In the genomic region with DNA sequence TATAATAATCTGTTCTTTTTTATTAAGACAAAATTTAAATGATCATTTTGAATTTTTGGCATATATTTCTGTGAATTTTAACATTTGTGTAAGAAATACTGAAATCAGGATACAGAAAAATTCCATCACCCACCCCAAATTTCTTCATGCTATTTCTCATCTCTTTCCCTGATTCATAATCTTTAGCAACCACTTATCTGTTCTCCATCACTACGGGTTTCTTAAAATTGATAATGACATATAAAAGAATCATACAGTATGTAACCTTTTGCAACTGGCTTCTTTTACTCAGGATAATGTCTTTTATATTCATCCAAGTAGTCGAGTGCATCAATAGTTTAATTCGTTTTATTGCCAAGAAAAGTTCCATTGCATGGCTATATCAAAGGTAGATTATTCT, we compare ENCODE assay signal across 6 cellular contexts.
"Had no signal": no experiment of that assay in that cellular context is flagged by ENCODE, and none has a peak within 500 bp of the region (broad histone marks: within the 10 kb centered on the region; RNA-seq: fewer than 3 reads in every experiment).

No MANE protein-coding gene starts in this region.

- DNase-seq: IMR-90, KBM-7, KG1 had no signal

- ATAC-seq: HepG2, K562 had no signal

- H3K4me3 ChIP-seq: K562 had no signal

- H3K27ac ChIP-seq: HL-60 had no signal
